In the genomic region with DNA sequence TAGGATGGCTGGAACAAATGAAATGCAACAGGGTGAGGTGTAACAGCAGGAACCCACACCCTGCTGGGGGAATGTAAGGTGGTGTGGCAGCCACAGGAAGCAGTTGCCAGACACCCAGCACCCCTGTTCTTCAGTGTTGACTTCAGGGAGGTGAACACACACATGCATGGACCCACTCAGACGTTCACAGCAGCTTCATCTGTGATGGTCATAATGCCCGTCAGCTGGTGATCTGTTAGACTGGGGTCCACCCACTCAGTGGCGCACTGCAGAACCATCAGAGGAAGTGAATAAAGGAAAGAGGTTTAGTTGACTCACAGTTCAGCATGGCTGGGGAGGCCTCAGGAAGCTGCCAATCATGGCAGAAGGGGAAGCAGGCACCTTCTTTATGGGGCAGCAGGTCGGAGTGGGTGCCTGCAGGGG, we compare ENCODE assay signal across 13 cellular contexts. TPM values are rescaled to one million over a fixed set of nuclear protein-coding genes. Genes with fewer than 3 reads are reported as not detected.
A peak's percentile ranks its signal among the peaks of the same experiment; 100 is the strongest.
DNase-seq lines count a peak whose midpoint lies in the region; ATAC-seq lines count a peak whose summit lies in the region.
"Had no signal": no experiment of that assay in that cellular context is flagged by ENCODE, and none has a peak within 500 bp of the region (broad histone marks: within the 10 kb centered on the region; RNA-seq: fewer than 3 reads in every experiment).

No MANE protein-coding gene starts in this region.

- ATAC-seq in activated T-cell treated with anti-CD3 and anti-CD28 coated beads, Interleukin-2, amount 50 U/mL, for 72 hours (replicated peaks in 1 of 2), result peak; percentile 75 to 85
- ATAC-seq: psoas muscle had no signal

- no peaks in the 10 kb centered on the region for H3K9me3 Mint-ChIP-seq in activated T-cell treated with anti-CD3 and anti-CD28 coated beads, Interleukin-2, amount 50 U/mL, for 72 hours
- H3K9me3 Mint-ChIP-seq: CD8-positive, alpha-beta memory T cell had no signal

- H3K4me1 Mint-ChIP-seq in activated T-cell treated with anti-CD3 and anti-CD28 coated beads, Interleukin-2, amount 50 U/mL, for 72 hours (ENCODE audit: low read depth), result peaks cover 11% of the 10 kb centered on the region

- H3K27me3 Mint-ChIP-seq in activated T-cell treated with anti-CD3 and anti-CD28 coated beads, Interleukin-2, amount 50 U/mL, for 72 hours (ENCODE audit: low read depth), result no peaks in the 10 kb centered on the region
- H3K27me3 Mint-ChIP-seq: CD8-positive, alpha-beta memory T cell had no signal

- DNase-seq in ELR (ENCODE audit: low read depth) (peak; percentile 56), NOMO-1 (lab: John Stamatoyannopoulos, UW; ENCODE audit: unreplicated experiment in 2 of 2) (peak; percentile 40 to 82), pulmonary artery endothelial cell (ENCODE audit: low read depth, low spot score) (peak; percentile 8), ureter (ENCODE audit: low spot score) (no peak), AML-193 (lab: John Stamatoyannopoulos, UW) (no peak), NCI-H1436 treated with DMSO at 0.1 percent for 48 hours (lab: John Stamatoyannopoulos, UW) (no peak)
- peak; percentile 57 to 63 for DNase-seq in activated T-cell treated with anti-CD3 and anti-CD28 coated beads, Interleukin-2, amount 50 U/mL, for 72 hours
- no peak for DNase-seq in effector CD4-positive, alpha-beta T cell
- DNase-seq: NCI-H748 treated with DMSO at 0.1 percent for 48 hours, psoas muscle, tibial artery had no signal

- H3K4me3 Mint-ChIP-seq in activated T-cell treated with anti-CD3 and anti-CD28 coated beads, Interleukin-2, amount 50 U/mL, for 72 hours, result peak overlapping the region; percentile 46 to 52
- H3K4me3 Mint-ChIP-seq: WTC11 had no signal

- no peaks in the 10 kb centered on the region for H3K36me3 Mint-ChIP-seq in activated T-cell treated with anti-CD3 and anti-CD28 coated beads, Interleukin-2, amount 50 U/mL, for 72 hours (ENCODE audit: insufficient read depth in 2 of 2)

- no peak overlapping the region for H3K27ac Mint-ChIP-seq in activated T-cell treated with anti-CD3 and anti-CD28 coated beads, Interleukin-2, amount 50 U/mL, for 72 hours
- H3K27ac Mint-ChIP-seq: WTC11 had no signal

RNA-seq across cellular contexts. Expression of a gene that starts 22.7 kb away (rescaled TPM):
- total RNA-seq in activated T-cell treated with anti-CD3 and anti-CD28 coated beads, Interleukin-2, amount 50 U/mL, for 72 hours, result 1 to 10 TPM; 1.8 to 3.3 TPM
- total RNA-seq in pulmonary artery endothelial cell, result 0.13 and 0.14 TPM in 2 replicates
- total RNA-seq in ureter, result 6.2 TPM

RNA-seq across cellular contexts. Expression of a gene that starts 44.0 kb away (rescaled TPM):
- 100 to 1,000 TPM; 125 to 140 TPM for total RNA-seq in activated T-cell treated with anti-CD3 and anti-CD28 coated beads, Interleukin-2, amount 50 U/mL, for 72 hours
- total RNA-seq in pulmonary artery endothelial cell (44.1 and 44.2 TPM in 2 replicates), ureter (169 TPM)

Comparison
In these comparisons a context has a peak if more than half of its experiments do, and no peak if none do; other contexts are left out.
1. DNase-seq: peak in ELR (single experiment), NOMO-1 (2 of 2), activated T-cell treated with anti-CD3 and anti-CD28 coated beads, Interleukin-2, amount 50 U/mL, for 72 hours (2 of 2) and pulmonary artery endothelial cell (single experiment); none in effector CD4-positive, alpha-beta T cell (single experiment), ureter (single experiment), AML-193 (0 of 2) and NCI-H1436 treated with DMSO at 0.1 percent for 48 hours (single experiment).